8 cellular contexts compared by ENCODE assay signal in the genomic region with DNA sequence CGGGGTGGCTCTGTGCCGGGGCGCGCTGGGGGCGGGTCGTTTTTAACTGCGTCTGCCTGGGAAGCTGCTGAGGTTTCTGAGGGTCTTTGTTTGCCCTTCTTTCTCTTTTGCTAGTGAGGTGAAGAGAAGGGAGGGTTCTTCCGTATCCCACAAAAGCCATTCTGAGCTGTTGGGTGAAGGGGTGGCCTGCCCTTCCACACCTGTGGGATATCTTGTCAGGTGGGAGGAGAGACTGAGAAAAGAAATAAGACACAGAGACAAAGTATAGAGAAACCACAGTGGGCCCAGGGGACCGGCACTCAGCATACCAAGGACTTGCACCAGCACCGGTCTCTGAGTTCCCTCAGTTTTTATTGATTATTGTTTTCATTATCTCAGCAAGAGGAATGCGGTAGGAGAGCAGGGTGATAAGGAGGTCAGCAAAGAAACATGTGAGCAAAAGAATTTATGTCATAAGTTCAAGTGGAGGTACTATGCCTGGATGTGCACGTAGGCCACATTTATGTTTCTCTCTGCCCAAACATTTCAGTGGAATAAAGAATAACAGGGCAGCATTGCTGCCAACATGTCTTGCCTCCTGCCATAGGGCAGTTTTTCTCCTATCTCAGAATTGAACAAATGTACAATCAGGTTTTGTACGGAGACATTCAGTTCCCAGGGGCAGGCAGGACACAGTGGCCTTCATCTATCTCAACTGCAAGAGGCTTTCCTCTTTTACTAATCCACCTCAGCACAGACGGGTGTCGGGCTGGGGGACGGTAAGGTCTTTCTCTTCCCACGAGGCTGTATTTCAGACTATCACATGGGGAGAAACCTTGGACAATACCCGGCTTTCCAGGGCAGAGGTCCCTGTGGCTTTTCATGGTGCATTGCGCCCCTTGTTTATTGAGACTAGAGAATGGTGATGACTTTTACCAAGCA. TPM values are rescaled to one million over a fixed set of nuclear protein-coding genes. Genes with fewer than 3 reads are reported as not detected.
A peak's percentile ranks its signal among the peaks of the same experiment; 100 is the strongest.
DNase-seq lines count a peak whose midpoint lies in the region; ATAC-seq and TF ChIP-seq lines count a peak whose summit lies in the region.

No MANE protein-coding gene starts in this region.

- ATAC-seq in GM21367 (IDR thresholded peaks at IDR 0.05; ENCODE audit: unreplicated experiment) = peak; percentile 7
- ATAC-seq in lung (ENCODE audit: insufficient read depth, low FRiP score) = no peak
- no peak for ATAC-seq in upper lobe of right lung

- H3K27ac ChIP-seq in C4-2B (peak overlapping the region; percentile 89), HL-60 (replicated peaks) (peak overlapping the region; percentile 63), lung (ENCODE audit: low read depth in 1 of 2, low read length in 1 of 2) (peak overlapping the region; percentile 87 to 94), upper lobe of right lung (peak overlapping the region; percentile 83)

- TF ChIP-seq CTCF in C4-2B (conservative IDR thresholded peaks at IDR 0.05) (no peak), HL-60 (IDR thresholded peaks at IDR 0.05; ENCODE audit: insufficient read depth, low read length) (no peak), cardiac fibroblast (IDR thresholded peaks at IDR 0.05; ENCODE audit: low read depth, low read length) (no peak), lung (IDR thresholded peaks at IDR 0.05; ENCODE audit: control extremely low read depth, extremely low read depth) (no peak), upper lobe of right lung (IDR thresholded peaks at IDR 0.05) (no peak)

- H3K27me3 ChIP-seq in HL-60 (ENCODE audit: insufficient read depth, poor library complexity, severe bottlenecking) (no peaks in the 10 kb centered on the region), lung (ENCODE audit: control insufficient read depth, insufficient read depth) (no peaks in the 10 kb centered on the region), upper lobe of right lung (no peaks in the 10 kb centered on the region)

- H3K9me3 ChIP-seq in lung (ENCODE audit: control insufficient read depth in 2 of 2, insufficient read depth in 1 of 2, low read length in 1 of 2) (no peaks in the 10 kb centered on the region), upper lobe of right lung (no peaks in the 10 kb centered on the region)

- WGBS in lung, 2 donors = 25 to 28% methylated on average over 19 of the region's 19 CpGs

- peaks cover 0 to 7% of the 10 kb centered on the region in 2 donors for H3K36me3 ChIP-seq in lung (ENCODE audit: control insufficient read depth in 2 of 2, insufficient read depth in 2 of 2, low read length in 2 of 2)
- no peaks in the 10 kb centered on the region for H3K36me3 ChIP-seq in upper lobe of right lung

- H3K4me1 ChIP-seq in lung (ENCODE audit: control insufficient read depth in 2 of 2, insufficient read depth in 2 of 2, low read length in 2 of 2) = peaks cover 5 to 7% of the 10 kb centered on the region in 2 donors
- peaks cover 8% of the 10 kb centered on the region for H3K4me1 ChIP-seq in upper lobe of right lung

- DNase-seq in HL-60 (ENCODE audit: low read depth in 1 of 2, low spot score in 1 of 2) = no peak
- DNase-seq in cardiac fibroblast (ENCODE audit: low read depth in 2 of 2) = no peak
- no peak for DNase-seq in lung (ENCODE audit: low spot score)
- DNase-seq in upper lobe of right lung = no peak
- DNase-seq in NCI-H510A treated with DMSO at 0.1 percent for 48 hours (lab: John Stamatoyannopoulos, UW) = no peak
- DNase-seq in midbrain (lab: John Stamatoyannopoulos, UW) = no peak

- peak overlapping the region; percentile 66 for H3K4me3 ChIP-seq in HL-60 (replicated peaks; ENCODE audit: insufficient read depth, low read length)
- peak overlapping the region; percentile 49 to 58 for H3K4me3 ChIP-seq in cardiac fibroblast (replicated peaks in 1 of 2; ENCODE audit: low read depth in 2 of 2, low read length in 2 of 2)
- peak overlapping the region; percentile 52 for H3K4me3 ChIP-seq in lung
- peak overlapping the region; percentile 79 for H3K4me3 ChIP-seq in upper lobe of right lung

- intact Hi-C loops in upper lobe of right lung (cut with DNase I) = no loop called here

RNA-seq across cellular contexts. Expression of gene PGBD2, which starts 1.0 kb away (rescaled TPM):
- total RNA-seq in lung (10 to 100 TPM in 1 of 2 donors, 1 to 10 TPM in 1; 5.8 to 12.5 TPM), upper lobe of right lung (6.9 TPM)
- polyA plus RNA-seq in lung = 1 to 10 TPM; 3.5 to 4.2 TPM

RNA-seq across cellular contexts. Expression of gene ZNF692, which starts 48.1 kb away (rescaled TPM):
- 10 to 100 TPM; 26.1 to 35.3 TPM for total RNA-seq in lung
- 10 to 100 TPM; 37.4 to 58.5 TPM for polyA plus RNA-seq in lung
- total RNA-seq in upper lobe of right lung = 38.1 TPM
